ENCODE assay signal across 9 cellular contexts in genomic region chr6:118284736-118285360, GRCh38.
DNase-seq lines count a peak whose midpoint lies in the region; ATAC-seq and TF ChIP-seq lines count a peak whose summit lies in the region.
"Had no signal": no experiment of that assay in that cellular context is flagged by ENCODE, and none has a peak within 500 bp of the region (broad histone marks: within the 10 kb centered on the region; RNA-seq: fewer than 3 reads in every experiment).

No MANE protein-coding gene starts in this region.

- H3F3A ChIP-seq in Loucy (ENCODE audit: low read depth): no peaks in the 10 kb centered on the region

- no peak for ATAC-seq in lung (ENCODE audit: insufficient read depth, low FRiP score)
- no peak for ATAC-seq in activated T-helper 17 cell treated with anti-CD3 and anti-CD28 coated beads, Interleukin-2, amount 50 U/mL, for 72 hours (replicated peaks)

- no peaks in the 10 kb centered on the region for H3K4me1 Mint-ChIP-seq in activated T-helper 17 cell treated with anti-CD3 and anti-CD28 coated beads, Interleukin-2, amount 50 U/mL, for 72 hours

- no peaks in the 10 kb centered on the region for H3K79me2 ChIP-seq in Loucy (ENCODE audit: insufficient read depth, low read length)

- intact Hi-C loops in posterior cingulate gyrus (cut with DNase I): loop anchor here (1.0 to 10.0 kb wide), 3 partner anchors 224 to 492 kb away; no protein-coding TSS in a partner anchor

- TF ChIP-seq CTCF in AG10803 (conservative IDR thresholded peaks at IDR 0.05; ENCODE audit: low read length) (peak; percentile 66), Loucy (conservative IDR thresholded peaks at IDR 0.05; ENCODE audit: low read length) (peak; percentile 64), lung (IDR thresholded peaks at IDR 0.05; ENCODE audit: control extremely low read depth, extremely low read depth) (peak; percentile 2)

- H3K9ac ChIP-seq in Loucy (ENCODE audit: low read depth, low read length, poor library complexity, severe bottlenecking): no peak overlapping the region

- H3K4me1 ChIP-seq in Loucy (ENCODE audit: insufficient read depth, low read length, poor library complexity, severe bottlenecking) (no peaks in the 10 kb centered on the region), lung (ENCODE audit: control insufficient read depth in 2 of 2, insufficient read depth in 2 of 2, low read length in 2 of 2) (peaks cover 1 to 5% of the 10 kb centered on the region in 2 donors)

- WGBS in lung, 2 donors: 79 to 88% methylated on average over 5 of the region's 5 CpGs

- DNase-seq in AG10803 (ENCODE audit: low read depth): peak; percentile 24
- peak; percentile 10 for DNase-seq in cerebellar cortex (ENCODE audit: low spot score)
- no peak for DNase-seq in lung (ENCODE audit: low spot score)
- no peak for DNase-seq in effector CD8-positive, alpha-beta T cell (lab: John Stamatoyannopoulos, UW)
- no peak for DNase-seq in posterior cingulate gyrus
- DNase-seq in stimulated activated CD8-positive, alpha-beta memory T cell treated with anti-CD3 and anti-CD28 coated beads, Interleukin-4, amount 100 ng/mL, for 48 hours: no peak
- DNase-seq: activated CD8-positive, alpha-beta memory T cell treated with anti-CD3 and anti-CD28 coated beads, Interleukin-2, amount 50 U/mL, for 48 hours had no signal

- H2AFZ ChIP-seq in Loucy (ENCODE audit: low read length): no peak overlapping the region

- H3K36me3 ChIP-seq in Loucy (ENCODE audit: insufficient read depth, low read length): no peaks in the 10 kb centered on the region
- no peaks in the 10 kb centered on the region for H3K36me3 ChIP-seq in lung (ENCODE audit: control insufficient read depth in 2 of 2, insufficient read depth in 2 of 2, low read length in 2 of 2)

- no peaks in the 10 kb centered on the region for H3K9me2 ChIP-seq in Loucy (replicated peaks; ENCODE audit: low read depth, low read length)

- H3K9me3 Mint-ChIP-seq in activated T-helper 17 cell treated with anti-CD3 and anti-CD28 coated beads, Interleukin-2, amount 50 U/mL, for 72 hours: no peaks in the 10 kb centered on the region

- H4K20me1 ChIP-seq in Loucy (ENCODE audit: insufficient read depth, low read length, poor library complexity, severe bottlenecking): no peaks in the 10 kb centered on the region

- no peak overlapping the region for H3K4me2 ChIP-seq in Loucy (ENCODE audit: low read depth, low read length, poor library complexity, severe bottlenecking)

- H3K27ac Mint-ChIP-seq in activated T-helper 17 cell treated with anti-CD3 and anti-CD28 coated beads, Interleukin-2, amount 50 U/mL, for 72 hours: no peak overlapping the region

- H3K4me3 ChIP-seq in AG10803 (ENCODE audit: low read length) (no peak overlapping the region), Loucy (ENCODE audit: low read length, poor library complexity, severe bottlenecking) (no peak overlapping the region), lung (no peak overlapping the region)

- H3K9me3 ChIP-seq in Loucy (ENCODE audit: insufficient read depth, low read depth, low read length): no peaks in the 10 kb centered on the region
- no peaks in the 10 kb centered on the region for H3K9me3 ChIP-seq in lung (ENCODE audit: control insufficient read depth in 2 of 2, insufficient read depth in 1 of 2, low read length in 1 of 2)

- no peaks in the 10 kb centered on the region for H3K36me3 Mint-ChIP-seq in activated T-helper 17 cell treated with anti-CD3 and anti-CD28 coated beads, Interleukin-2, amount 50 U/mL, for 72 hours (ENCODE audit: low read depth)

- H3K27me3 Mint-ChIP-seq in activated T-helper 17 cell treated with anti-CD3 and anti-CD28 coated beads, Interleukin-2, amount 50 U/mL, for 72 hours: peaks cover 11% of the 10 kb centered on the region

- H3K27me3 ChIP-seq in Loucy (ENCODE audit: insufficient read depth, low read length, poor library complexity, severe bottlenecking) (no peaks in the 10 kb centered on the region), lung (ENCODE audit: control insufficient read depth, insufficient read depth) (no peaks in the 10 kb centered on the region)

- peak overlapping the region in 1 of 2 donors; percentile 79 for H3K27ac ChIP-seq in lung (ENCODE audit: low read depth in 1 of 2, low read length in 1 of 2)

- H3K4me3 Mint-ChIP-seq in activated T-helper 17 cell treated with anti-CD3 and anti-CD28 coated beads, Interleukin-2, amount 50 U/mL, for 72 hours: no peak overlapping the region

Comparison
In these comparisons a context has a peak if more than half of its experiments do, and no peak if none do; other contexts are left out.
1. DNase-seq: peak in AG10803 (single experiment) and cerebellar cortex (single experiment); none in lung (single experiment), effector CD8-positive, alpha-beta T cell (single experiment), posterior cingulate gyrus (0 of 10) and stimulated activated CD8-positive, alpha-beta memory T cell treated with anti-CD3 and anti-CD28 coated beads, Interleukin-4, amount 100 ng/mL, for 48 hours (single experiment).
2. CTCF ChIP-seq: peak in every context shown above with its lines; median percentile 66 in AG10803; 64 in Loucy; 2 in lung.